2 cellular contexts compared by ENCODE assay signal in the genomic region with DNA sequence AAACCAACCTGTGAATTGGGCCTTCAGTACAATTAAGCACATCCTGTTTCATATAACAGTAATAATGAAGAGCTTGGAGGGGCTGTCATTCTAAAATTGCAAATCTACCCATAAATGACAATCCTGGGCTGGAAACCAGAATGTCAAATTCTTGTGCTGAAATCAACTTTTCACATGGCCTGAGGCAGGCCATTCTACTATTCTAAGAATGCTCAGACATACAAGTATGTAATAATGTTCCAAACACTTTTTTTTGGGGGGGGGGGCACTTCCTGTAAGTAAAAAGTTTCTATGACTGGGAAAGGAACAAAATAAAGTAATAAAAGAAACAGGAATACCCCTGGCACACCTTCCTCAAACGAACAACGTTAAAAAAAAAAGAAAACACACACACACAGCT.
TF ChIP-seq lines count a peak whose summit lies in the region.

No MANE protein-coding gene starts in this region.

TF ChIP-seq in GM12878, 131 proteins besides CTCF, POLR2A, EP300 and RAD21:
- TF ChIP-seq EGR1 (IDR thresholded peaks at IDR 0.05; ENCODE audit: borderline replicate concordance in 1 of 2, low read depth in 2 of 2, low read length in 2 of 2) = no peak
- TF ChIP-seq TBL1XR1 (IDR thresholded peaks at IDR 0.05; ENCODE audit: low read depth, low read length) = no peak
- TF ChIP-seq NRF1 (conservative IDR thresholded peaks at IDR 0.05; ENCODE audit: low read depth, low read length) = no peak
- TF ChIP-seq RCOR1 (conservative IDR thresholded peaks at IDR 0.05; ENCODE audit: low read depth, low read length) = no peak
- no peak for TF ChIP-seq EED (IDR thresholded peaks at IDR 0.05; ENCODE audit: low read depth)
- TF ChIP-seq TCF7 (IDR thresholded peaks at IDR 0.05; ENCODE audit: borderline replicate concordance) = no peak
- TF ChIP-seq BMI1 (IDR thresholded peaks at IDR 0.05; ENCODE audit: borderline replicate concordance) = no peak
- TF ChIP-seq SREBF1 (IDR thresholded peaks at IDR 0.05; ENCODE audit: low read length) = no peak
- TF ChIP-seq TCF3 (IDR thresholded peaks at IDR 0.05; ENCODE audit: borderline replicate concordance, insufficient read depth, low read depth, low read length) = no peak
- no peak for TF ChIP-seq HDAC2 (IDR thresholded peaks at IDR 0.05)
- TF ChIP-seq, protein P1, sequence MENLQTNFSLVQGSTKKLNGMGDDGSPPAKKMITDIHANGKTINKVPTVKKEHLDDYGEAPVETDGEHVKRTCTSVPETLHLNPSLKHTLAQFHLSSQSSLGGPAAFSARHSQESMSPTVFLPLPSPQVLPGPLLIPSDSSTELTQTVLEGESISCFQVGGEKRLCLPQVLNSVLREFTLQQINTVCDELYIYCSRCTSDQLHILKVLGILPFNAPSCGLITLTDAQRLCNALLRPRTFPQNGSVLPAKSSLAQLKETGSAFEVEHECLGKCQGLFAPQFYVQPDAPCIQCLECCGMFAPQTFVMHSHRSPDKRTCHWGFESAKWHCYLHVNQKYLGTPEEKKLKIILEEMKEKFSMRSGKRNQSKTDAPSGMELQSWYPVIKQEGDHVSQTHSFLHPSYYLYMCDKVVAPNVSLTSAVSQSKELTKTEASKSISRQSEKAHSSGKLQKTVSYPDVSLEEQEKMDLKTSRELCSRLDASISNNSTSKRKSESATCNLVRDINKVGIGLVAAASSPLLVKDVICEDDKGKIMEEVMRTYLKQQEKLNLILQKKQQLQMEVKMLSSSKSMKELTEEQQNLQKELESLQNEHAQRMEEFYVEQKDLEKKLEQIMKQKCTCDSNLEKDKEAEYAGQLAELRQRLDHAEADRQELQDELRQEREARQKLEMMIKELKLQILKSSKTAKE (IDR thresholded peaks at IDR 0.05; ENCODE audit: low read depth, poor library complexity, severe bottlenecking) = no peak

TF ChIP-seq in HEK293T, 16 proteins besides CTCF, POLR2A, EP300 and RAD21:
- TF ChIP-seq HDGF (IDR thresholded peaks at IDR 0.05; ENCODE audit: borderline replicate concordance) = no peak
- TF ChIP-seq, protein P2, sequence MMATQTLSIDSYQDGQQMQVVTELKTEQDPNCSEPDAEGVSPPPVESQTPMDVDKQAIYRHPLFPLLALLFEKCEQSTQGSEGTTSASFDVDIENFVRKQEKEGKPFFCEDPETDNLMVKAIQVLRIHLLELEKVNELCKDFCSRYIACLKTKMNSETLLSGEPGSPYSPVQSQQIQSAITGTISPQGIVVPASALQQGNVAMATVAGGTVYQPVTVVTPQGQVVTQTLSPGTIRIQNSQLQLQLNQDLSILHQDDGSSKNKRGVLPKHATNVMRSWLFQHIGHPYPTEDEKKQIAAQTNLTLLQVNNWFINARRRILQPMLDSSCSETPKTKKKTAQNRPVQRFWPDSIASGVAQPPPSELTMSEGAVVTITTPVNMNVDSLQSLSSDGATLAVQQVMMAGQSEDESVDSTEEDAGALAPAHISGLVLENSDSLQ (IDR thresholded peaks at IDR 0.05) = no peak
- no peak for TF ChIP-seq ARNT (IDR thresholded peaks at IDR 0.05)
- no peak for TF ChIP-seq NFRKB (IDR thresholded peaks at IDR 0.05)
- no peak for TF ChIP-seq FOXM1 (IDR thresholded peaks at IDR 0.05; ENCODE audit: borderline replicate concordance)
- no peak for TF ChIP-seq L3MBTL2 (conservative IDR thresholded peaks at IDR 0.05)
- no peak for TF ChIP-seq TARDBP (IDR thresholded peaks at IDR 0.05)
- no peak for TF ChIP-seq SP1 (IDR thresholded peaks at IDR 0.05)
- no peak for TF ChIP-seq LEF1 (IDR thresholded peaks at IDR 0.05; ENCODE audit: borderline replicate concordance)
- no peak for TF ChIP-seq ZNF384 (IDR thresholded peaks at IDR 0.05)
- no peak for TF ChIP-seq ELF4 (IDR thresholded peaks at IDR 0.05)
- no peak for TF ChIP-seq FOXA1 (IDR thresholded peaks at IDR 0.05)
- no peak for TF ChIP-seq SUZ12 (IDR thresholded peaks at IDR 0.05)
- TF ChIP-seq BHLHE40 (IDR thresholded peaks at IDR 0.05; ENCODE audit: borderline replicate concordance) = no peak
- TF ChIP-seq CTBP1 (IDR thresholded peaks at IDR 0.05; ENCODE audit: borderline replicate concordance) = no peak
